ENCODE assay signal across 1 cellular context in genomic region chr3:50299929-50300680, GRCh38.
A peak's percentile ranks its signal among the peaks of the same experiment; 100 is the strongest.
TF ChIP-seq lines count a peak whose summit lies in the region.

No MANE protein-coding gene starts in this region.

TF ChIP-seq in K562, 482 proteins besides CTCF, POLR2A, EP300 and RAD21 (continued from another document and continues in another):
- TF ChIP-seq ZBTB12 (CRISPR knock-in tag; IDR thresholded peaks at IDR 0.05) (no peak), ZBTB1 (CRISPR knock-in tag; IDR thresholded peaks at IDR 0.05; ENCODE audit: borderline replicate concordance, low read depth) (no peak), ZNF764 (CRISPR knock-in tag; IDR thresholded peaks at IDR 0.05; ENCODE audit: low read depth) (no peak), ZC3H4 (CRISPR knock-in tag; IDR thresholded peaks at IDR 0.05; ENCODE audit: borderline replicate concordance) (peak; percentile 72; the same call in 1 of the 2 replicates), CBX2 (IDR thresholded peaks at IDR 0.05; ENCODE audit: insufficient read depth, low read length, poor library complexity, severe bottlenecking) (no peak), NFXL1 (CRISPR knock-in tag; IDR thresholded peaks at IDR 0.05) (no peak), MAFK (IDR thresholded peaks at IDR 0.05; ENCODE audit: low read length) (peak; percentile 9; the same call in 1 of the 2 replicates), COPS2 (conservative IDR thresholded peaks at IDR 0.05) (no peak), NEUROD1 (IDR thresholded peaks at IDR 0.05; ENCODE audit: borderline replicate concordance, low read depth, low read length, partially characterized antibody) (no peak), PCBP2 (IDR thresholded peaks at IDR 0.05; ENCODE audit: low read depth, low read length, poor library complexity, severe bottlenecking) (no peak), TAF9B (IDR thresholded peaks at IDR 0.05; ENCODE audit: partially characterized antibody) (no peak), ARID2 (IDR thresholded peaks at IDR 0.05) (peak; percentile 60; the same call in 1 of the 2 replicates), PML (IDR thresholded peaks at IDR 0.05; ENCODE audit: low read length) (peak; percentile 47; the same call in 1 of the 2 replicates), CTBP1 (IDR thresholded peaks at IDR 0.05; ENCODE audit: borderline replicate concordance) (no peak), GMEB1 (CRISPR knock-in tag; IDR thresholded peaks at IDR 0.05) (no peak), ZNF143 (CRISPR knock-in tag; IDR thresholded peaks at IDR 0.05) (peak; percentile 53; the same call in 1 of the 2 replicates), NCOA4 (IDR thresholded peaks at IDR 0.05; ENCODE audit: partially characterized antibody) (no peak), HNRNPL (IDR thresholded peaks at IDR 0.05; ENCODE audit: low read depth, low read length) (no peak), EWSR1 (IDR thresholded peaks at IDR 0.05; ENCODE audit: borderline replicate concordance, low read depth, partially characterized antibody) (no peak), RCOR1 (IDR thresholded peaks at IDR 0.05; ENCODE audit: borderline replicate concordance in 1 of 2, low read depth in 2 of 2, low read length in 2 of 2) (no peak), SNAPC5 (CRISPR knock-in tag; IDR thresholded peaks at IDR 0.05) (no peak), CREB3L1 (IDR thresholded peaks at IDR 0.05; ENCODE audit: borderline replicate concordance, low read depth) (no peak), KLF6 (CRISPR knock-in tag; IDR thresholded peaks at IDR 0.05; ENCODE audit: borderline replicate concordance) (no peak), SMAD2 (IDR thresholded peaks at IDR 0.05; ENCODE audit: low read depth, low read length) (no peak), SMARCA4 (IDR thresholded peaks at IDR 0.05) (no peak), TEAD2 (tag; IDR thresholded peaks at IDR 0.05) (no peak), NFIX (CRISPR knock-in tag; IDR thresholded peaks at IDR 0.05; ENCODE audit: low read depth) (no peak), SMAD3 (CRISPR knock-in tag; conservative IDR thresholded peaks at IDR 0.05) (no peak), ZNF23 (CRISPR knock-in tag; IDR thresholded peaks at IDR 0.05) (no peak), E2F6 (IDR thresholded peaks at IDR 0.05; ENCODE audit: borderline replicate concordance in 1 of 2, extremely low read depth in 1 of 2, insufficient read depth in 1 of 2, insufficient read length in 1 of 2, low read depth in 1 of 2, low read length in 1 of 2, poor library complexity in 1 of 2, severe bottlenecking in 1 of 2) (peak in 1 of 2 experiments; percentile 57), ZNF347 (CRISPR knock-in tag; IDR thresholded peaks at IDR 0.05; ENCODE audit: low read depth) (no peak), ZBTB43 (CRISPR knock-in tag; IDR thresholded peaks at IDR 0.05) (no peak), HNRNPK (IDR thresholded peaks at IDR 0.05; ENCODE audit: low read depth, low read length, poor library complexity, severe bottlenecking) (no peak), ZNF695 (CRISPR knock-in tag; IDR thresholded peaks at IDR 0.05) (no peak), WHSC1 (IDR thresholded peaks at IDR 0.05; ENCODE audit: low read length) (no peak), NCOA6 (IDR thresholded peaks at IDR 0.05) (no peak), THAP7 (CRISPR knock-in tag; IDR thresholded peaks at IDR 0.05) (no peak), HDAC3 (IDR thresholded peaks at IDR 0.05; ENCODE audit: borderline replicate concordance, partially characterized antibody) (no peak), MXI1 (IDR thresholded peaks at IDR 0.05; ENCODE audit: low read depth, low read length) (no peak), ZBTB40 (IDR thresholded peaks at IDR 0.05) (no peak; the same call in 1 of the 2 replicates), ZBTB40 (CRISPR knock-in tag; IDR thresholded peaks at IDR 0.05) (no peak), DPF2 (IDR thresholded peaks at IDR 0.05) (no peak), CREM (IDR thresholded peaks at IDR 0.05; ENCODE audit: low read depth) (0 out of 2 replicates have a peak, but pooled peaks have one; percentile 4), POU5F1 (IDR thresholded peaks at IDR 0.05; ENCODE audit: borderline replicate concordance, low read depth, low read length, partially characterized antibody) (no peak), MXD1 (CRISPR knock-in tag; IDR thresholded peaks at IDR 0.05; ENCODE audit: borderline replicate concordance, poor library complexity, severe bottlenecking) (no peak), ZBTB2 (IDR thresholded peaks at IDR 0.05) (no peak), SMARCA5 (IDR thresholded peaks at IDR 0.05) (no peak)
